In the genomic region with DNA sequence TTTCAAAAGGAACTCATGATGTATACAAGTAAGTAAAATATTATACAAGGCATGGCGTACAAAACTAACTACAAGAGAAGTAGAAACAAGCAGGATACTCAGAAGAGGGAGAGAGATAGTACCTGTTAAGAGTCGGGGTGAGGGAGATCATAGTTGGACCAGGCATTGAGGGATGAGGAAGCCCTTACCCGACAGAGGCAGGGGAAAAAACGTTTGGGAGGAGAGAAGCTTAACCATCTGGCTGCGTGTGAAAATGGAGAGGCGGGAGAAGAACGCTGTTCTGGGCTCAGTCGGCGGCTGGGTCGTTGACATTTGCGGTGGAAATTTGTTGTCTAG, we compare ENCODE assay signal across 1 cellular context.
A peak's percentile ranks its signal among the peaks of the same experiment; 100 is the strongest.
TF ChIP-seq lines count a peak whose summit lies in the region.

No MANE protein-coding gene starts in this region.

TF ChIP-seq in HEK293, 187 proteins besides CTCF, POLR2A, EP300 and RAD21 (continued from another document):
- TF ChIP-seq, protein P1, sequence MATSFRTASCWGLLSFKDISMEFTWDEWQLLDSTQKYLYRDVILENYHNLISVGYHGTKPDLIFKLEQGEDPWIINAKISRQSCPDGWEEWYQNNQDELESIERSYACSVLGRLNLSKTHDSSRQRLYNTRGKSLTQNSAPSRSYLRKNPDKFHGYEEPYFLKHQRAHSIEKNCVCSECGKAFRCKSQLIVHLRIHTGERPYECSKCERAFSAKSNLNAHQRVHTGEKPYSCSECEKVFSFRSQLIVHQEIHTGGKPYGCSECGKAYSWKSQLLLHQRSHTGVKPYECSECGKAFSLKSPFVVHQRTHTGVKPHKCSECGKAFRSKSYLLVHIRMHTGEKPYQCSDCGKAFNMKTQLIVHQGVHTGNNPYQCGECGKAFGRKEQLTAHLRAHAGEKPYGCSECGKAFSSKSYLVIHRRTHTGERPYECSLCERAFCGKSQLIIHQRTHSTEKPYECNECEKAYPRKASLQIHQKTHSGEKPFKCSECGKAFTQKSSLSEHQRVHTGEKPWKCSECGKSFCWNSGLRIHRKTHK (tag by site-specific recombination; IDR thresholded peaks at IDR 0.05): no peak
- TF ChIP-seq KLF9 (tag by site-specific recombination; IDR thresholded peaks at IDR 0.05; ENCODE audit: low read depth): 0 out of 2 replicates have a peak, but pooled peaks have one; percentile 3
- TF ChIP-seq ZNF324 (tag by site-specific recombination; IDR thresholded peaks at IDR 0.05): 0 out of 2 replicates have a peak, but pooled peaks have one; percentile 58
